Comparison of ENCODE assay signal across 19 cellular contexts in the genomic region with DNA sequence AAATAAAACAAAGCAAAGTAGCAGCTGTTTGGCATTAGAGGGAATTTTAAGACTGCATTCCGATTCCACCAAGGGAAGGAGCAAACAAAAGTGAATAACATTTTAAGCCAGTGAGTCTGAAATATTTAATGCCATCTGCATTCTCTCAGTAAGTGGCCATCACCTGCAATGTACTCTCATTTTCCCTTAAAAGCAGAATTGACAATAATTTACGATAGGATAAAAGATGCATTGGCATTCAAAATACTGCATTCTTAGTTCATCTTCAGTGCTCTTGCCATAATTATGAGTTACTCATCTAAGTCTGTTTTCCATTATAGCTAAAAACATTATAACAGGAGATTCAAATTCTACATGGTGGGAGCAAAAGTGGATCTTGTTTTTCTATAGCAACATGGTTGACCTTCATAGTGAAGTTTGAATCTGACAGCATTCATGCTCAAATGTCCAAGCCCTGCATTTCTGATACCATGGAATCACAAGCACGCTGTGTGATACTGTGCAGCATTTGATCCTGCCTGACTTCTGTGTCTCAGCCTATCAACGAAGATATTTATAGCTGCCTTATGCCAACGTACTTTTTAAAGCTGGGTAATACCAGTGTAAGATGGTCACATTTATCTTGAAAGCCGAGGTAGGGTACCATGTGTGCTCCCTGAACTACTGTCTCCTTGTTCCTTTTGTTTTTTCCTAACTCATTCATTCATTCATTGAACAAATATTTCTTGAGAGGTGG.
DNase-seq lines count a peak whose midpoint lies in the region; ATAC-seq and TF ChIP-seq lines count a peak whose summit lies in the region.
"Had no signal": no experiment of that assay in that cellular context is flagged by ENCODE, and none has a peak within 500 bp of the region (broad histone marks: within the 10 kb centered on the region; RNA-seq: fewer than 3 reads in every experiment).

No MANE protein-coding gene starts in this region.

- H3F3A ChIP-seq in SK-N-SH (replicated peaks; ENCODE audit: insufficient read depth) = no peaks in the 10 kb centered on the region

- H3K4me2 ChIP-seq in SK-N-SH = no peak overlapping the region
- H3K4me2 ChIP-seq: BLaER1, GM23338 had no signal

- no peak overlapping the region for H2AFZ ChIP-seq in SK-N-SH (ENCODE audit: low read depth)
- H2AFZ ChIP-seq: GM23338 had no signal

- TF ChIP-seq RAD21 in SK-N-SH (IDR thresholded peaks at IDR 0.05; ENCODE audit: low read length) = no peak

- no peaks in the 10 kb centered on the region for H4K20me1 ChIP-seq in SK-N-SH (ENCODE audit: insufficient read depth)
- H4K20me1 ChIP-seq: BLaER1 had no signal

- H3K27me3 ChIP-seq in SK-N-SH (ENCODE audit: insufficient read depth) (no peaks in the 10 kb centered on the region), heart left ventricle (no peaks in the 10 kb centered on the region), right cardiac atrium (ENCODE audit: control insufficient read depth, insufficient read depth) (no peaks in the 10 kb centered on the region)
- H3K27me3 ChIP-seq: BLaER1 had no signal

- POLR2A ChIA-PET in SK-N-SH (lab: Yijun Ruan, JAX) = no interaction called here

- H3K9me2 ChIP-seq in SK-N-SH = no peaks in the 10 kb centered on the region

- H3K4me1 ChIP-seq in SK-N-SH (ENCODE audit: control insufficient read depth in 1 of 2, insufficient read depth in 2 of 2, low read depth in 1 of 2, low read length in 1 of 2) = no peaks in the 10 kb centered on the region
- H3K4me1 ChIP-seq in heart left ventricle = peaks cover 0 to 12% (median 0%) of the 10 kb centered on the region in 12 donors
- no peaks in the 10 kb centered on the region for H3K4me1 ChIP-seq in right cardiac atrium (ENCODE audit: control insufficient read depth, insufficient read depth, low read length)
- H3K4me1 ChIP-seq: BLaER1 had no signal

- no peak overlapping the region for H3K9ac ChIP-seq in SK-N-SH
- H3K9ac ChIP-seq: BLaER1 had no signal

- H3K79me2 ChIP-seq in SK-N-SH (ENCODE audit: insufficient read depth) = no peaks in the 10 kb centered on the region

- H3K36me3 ChIP-seq in SK-N-SH (replicated peaks in 1 of 2; ENCODE audit: control insufficient read depth in 1 of 2, insufficient read depth in 2 of 2, low read length in 1 of 2) (no peaks in the 10 kb centered on the region), heart left ventricle (no peaks in the 10 kb centered on the region)
- H3K36me3 ChIP-seq: BLaER1 had no signal

- intact Hi-C loops in heart left ventricle (cut with DNase I) (no loop called here), right cardiac atrium (cut with DNase I) (no loop called here)

- H3K9me3 ChIP-seq in SK-N-SH (no peaks in the 10 kb centered on the region), heart left ventricle (peaks cover 0 to 12% (median 0%) of the 10 kb centered on the region in 12 donors), right cardiac atrium (ENCODE audit: control insufficient read depth, low read length) (no peaks in the 10 kb centered on the region)
- H3K9me3 ChIP-seq: BLaER1, Caco-2 had no signal

- TF ChIP-seq POLR2A in heart left ventricle (IDR thresholded peaks at IDR 0.05) = no peak

- no peak for TF ChIP-seq CTCF in SK-N-SH (IDR thresholded peaks at IDR 0.05)
- no peak for TF ChIP-seq CTCF in heart left ventricle (IDR thresholded peaks at IDR 0.05)
- TF ChIP-seq CTCF in mesothelial cell of epicardium (IDR thresholded peaks at IDR 0.05; ENCODE audit: unreplicated experiment) = no peak

- DNase-seq in SK-N-SH = no peak
- DNase-seq in heart left ventricle = no peak
- no peak for DNase-seq in right cardiac atrium
- DNase-seq in mesothelial cell of epicardium (ENCODE audit: low spot score in 2 of 2, unreplicated experiment in 2 of 2) = no peak
- no peak for DNase-seq in NCI-H1417 (lab: John Stamatoyannopoulos, UW)
- DNase-seq: Caco-2; CD4-positive, CD25-positive, alpha-beta regulatory T cell; CD8-positive, alpha-beta T cell; DMS153; DND-41; H9 had no signal

- ATAC-seq in SK-N-SH treated with all-trans-retinoic acid at 6 μM for 48 hours (no peak), heart left ventricle (peak; percentile 94 to 98 (median 95)), right cardiac atrium (no peak), GM21528 (IDR thresholded peaks at IDR 0.05; ENCODE audit: low FRiP score, unreplicated experiment) (no peak)
- ATAC-seq: CD8-positive, alpha-beta T cell; GM23338; HCT116 had no signal

- CTCF ChIA-PET in SK-N-SH (lab: Yijun Ruan, JAX) = interaction anchor here (0.9 kb wide), 1 partner anchor 23 kb away, joined by 4 read pairs; no protein-coding TSS in a partner anchor

- H3K27ac Mint-ChIP-seq in mesothelial cell of epicardium = peak overlapping the region; percentile 28
- H3K27ac Mint-ChIP-seq: B cell; CD4-positive, CD25-positive, alpha-beta regulatory T cell; CD8-positive, alpha-beta T cell; GM23338; H9 had no signal

- H3K4me1 Mint-ChIP-seq in mesothelial cell of epicardium = peaks cover 14% of the 10 kb centered on the region
- H3K4me1 Mint-ChIP-seq: B cell; CD4-positive, CD25-positive, alpha-beta regulatory T cell; GM23338 had no signal

- H3K36me3 Mint-ChIP-seq in mesothelial cell of epicardium = peaks cover 2% of the 10 kb centered on the region
- H3K36me3 Mint-ChIP-seq: CD4-positive, CD25-positive, alpha-beta regulatory T cell; CD8-positive, alpha-beta T cell had no signal

- H3K9me3 Mint-ChIP-seq in mesothelial cell of epicardium = peaks cover 30% of the 10 kb centered on the region

- no peak overlapping the region for H3K4me3 Mint-ChIP-seq in mesothelial cell of epicardium
- H3K4me3 Mint-ChIP-seq: B cell; CD4-positive, CD25-positive, alpha-beta regulatory T cell; CD8-positive, alpha-beta T cell; GM23338; H9 had no signal

- H3K27ac ChIP-seq in SK-N-SH (ENCODE audit: low read depth in 2 of 2, low read length in 1 of 2) = no peak overlapping the region
- H3K27ac ChIP-seq in heart left ventricle = peak overlapping the region in 7 of 12 donors; percentile 12 to 67 (median 61)
- H3K27ac ChIP-seq in right cardiac atrium (ENCODE audit: low read length) = no peak overlapping the region
- H3K27ac ChIP-seq: 22Rv1, BLaER1, C4-2B had no signal

- H3K4me3 ChIP-seq in SK-N-SH (ENCODE audit: low read depth in 2 of 2, low read length in 1 of 2) (no peak overlapping the region), heart left ventricle (no peak overlapping the region), right cardiac atrium (ENCODE audit: low read length) (no peak overlapping the region)
- H3K4me3 ChIP-seq: BLaER1, GM23338 had no signal

- TF ChIP-seq EP300 in SK-N-SH (IDR thresholded peaks at IDR 0.05; ENCODE audit: borderline replicate concordance in 1 of 2, low read depth in 1 of 2, low read length in 1 of 2) = no peak

- H3K27me3 Mint-ChIP-seq in mesothelial cell of epicardium (ENCODE audit: low read depth) = no peaks in the 10 kb centered on the region
- H3K27me3 Mint-ChIP-seq: B cell; CD4-positive, CD25-positive, alpha-beta regulatory T cell had no signal

- WGBS in SK-N-SH (ENCODE audit: low lambda C conversion rate) = 21% methylated on average over 6 of the region's 6 CpGs
- WGBS in heart left ventricle, 4 donors = 50 to 53% (median 50%) methylated on average over 6 of the region's 6 CpGs
- WGBS in right cardiac atrium = 61% methylated on average over 6 of the region's 6 CpGs

TF ChIP-seq in SK-N-SH treated with all-trans-retinoic acid at 6 μM for 48 hours, 23 proteins besides CTCF, POLR2A, EP300 and RAD21 (continues in another document):
- TF ChIP-seq, protein P1, sequence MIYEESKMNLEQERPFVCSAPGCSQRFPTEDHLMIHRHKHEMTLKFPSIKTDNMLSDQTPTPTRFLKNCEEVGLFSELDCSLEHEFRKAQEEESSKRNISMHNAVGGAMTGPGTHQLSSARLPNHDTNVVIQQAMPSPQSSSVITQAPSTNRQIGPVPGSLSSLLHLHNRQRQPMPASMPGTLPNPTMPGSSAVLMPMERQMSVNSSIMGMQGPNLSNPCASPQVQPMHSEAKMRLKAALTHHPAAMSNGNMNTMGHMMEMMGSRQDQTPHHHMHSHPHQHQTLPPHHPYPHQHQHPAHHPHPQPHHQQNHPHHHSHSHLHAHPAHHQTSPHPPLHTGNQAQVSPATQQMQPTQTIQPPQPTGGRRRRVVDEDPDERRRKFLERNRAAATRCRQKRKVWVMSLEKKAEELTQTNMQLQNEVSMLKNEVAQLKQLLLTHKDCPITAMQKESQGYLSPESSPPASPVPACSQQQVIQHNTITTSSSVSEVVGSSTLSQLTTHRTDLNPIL (CRISPR knock-in tag; IDR thresholded peaks at IDR 0.05; ENCODE audit: low read depth) = peak; percentile 52; the same call in 1 of the 2 replicates
- TF ChIP-seq PPARA (CRISPR knock-in tag; IDR thresholded peaks at IDR 0.05; ENCODE audit: borderline replicate concordance) = no peak
- TF ChIP-seq SNAI2 (CRISPR knock-in tag; IDR thresholded peaks at IDR 0.05) = no peak
- TF ChIP-seq ZFP30 (CRISPR knock-in tag; IDR thresholded peaks at IDR 0.05) = no peak
- TF ChIP-seq ISL1 (CRISPR knock-in tag; IDR thresholded peaks at IDR 0.05) = peak; percentile 94
- no peak for TF ChIP-seq ZNF8 (CRISPR knock-in tag; IDR thresholded peaks at IDR 0.05)

TF ChIP-seq in SK-N-SH, 30 proteins besides CTCF, POLR2A, EP300 and RAD21 (continues in another document):
- TF ChIP-seq POLR2AphosphoS5 (IDR thresholded peaks at IDR 0.05; ENCODE audit: low read depth, low read length) = no peak
- no peak for TF ChIP-seq SIN3A (IDR thresholded peaks at IDR 0.05; ENCODE audit: borderline replicate concordance, low read depth, low read length)
- TF ChIP-seq FOXM1 (IDR thresholded peaks at IDR 0.05; ENCODE audit: low read depth) = no peak
- no peak for TF ChIP-seq EZH2phosphoT487 (IDR thresholded peaks at IDR 0.05; ENCODE audit: borderline replicate concordance, low read depth)
- TF ChIP-seq TAF1 (IDR thresholded peaks at IDR 0.05; ENCODE audit: borderline replicate concordance, low read depth, low read length) = no peak
- TF ChIP-seq MEF2A (IDR thresholded peaks at IDR 0.05; ENCODE audit: borderline replicate concordance, low read depth) = no peak
- TF ChIP-seq CHD2 (IDR thresholded peaks at IDR 0.05; ENCODE audit: low read length, partially characterized antibody) = no peak
- TF ChIP-seq MXI1 (IDR thresholded peaks at IDR 0.05; ENCODE audit: low read depth, low read length) = no peak
- no peak for TF ChIP-seq JUND (IDR thresholded peaks at IDR 0.05)
- TF ChIP-seq RFX5 (IDR thresholded peaks at IDR 0.05; ENCODE audit: low read length) = no peak
- no peak for TF ChIP-seq FOXJ3 (CRISPR knock-in tag; IDR thresholded peaks at IDR 0.05)
- TF ChIP-seq GATA2 (CRISPR knock-in tag; IDR thresholded peaks at IDR 0.05) = no peak
- TF ChIP-seq, protein P2, sequence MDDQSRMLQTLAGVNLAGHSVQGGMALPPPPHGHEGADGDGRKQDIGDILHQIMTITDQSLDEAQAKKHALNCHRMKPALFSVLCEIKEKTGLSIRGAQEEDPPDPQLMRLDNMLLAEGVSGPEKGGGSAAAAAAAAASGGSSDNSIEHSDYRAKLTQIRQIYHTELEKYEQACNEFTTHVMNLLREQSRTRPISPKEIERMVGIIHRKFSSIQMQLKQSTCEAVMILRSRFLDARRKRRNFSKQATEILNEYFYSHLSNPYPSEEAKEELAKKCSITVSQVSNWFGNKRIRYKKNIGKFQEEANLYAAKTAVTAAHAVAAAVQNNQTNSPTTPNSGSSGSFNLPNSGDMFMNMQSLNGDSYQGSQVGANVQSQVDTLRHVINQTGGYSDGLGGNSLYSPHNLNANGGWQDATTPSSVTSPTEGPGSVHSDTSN (IDR thresholded peaks at IDR 0.05) = no peak

Comparison
In these comparisons a context has a peak if more than half of its experiments do, and no peak if none do; other contexts are left out.
1. ATAC-seq: peak in heart left ventricle (4 of 4); none in SK-N-SH treated with all-trans-retinoic acid at 6 μM for 48 hours (single experiment), right cardiac atrium (0 of 2) and GM21528 (single experiment).
2. H3K27ac ChIP-seq: peak in heart left ventricle (7 of 12); none in SK-N-SH (0 of 2) and right cardiac atrium (single experiment).